In the genomic region with DNA sequence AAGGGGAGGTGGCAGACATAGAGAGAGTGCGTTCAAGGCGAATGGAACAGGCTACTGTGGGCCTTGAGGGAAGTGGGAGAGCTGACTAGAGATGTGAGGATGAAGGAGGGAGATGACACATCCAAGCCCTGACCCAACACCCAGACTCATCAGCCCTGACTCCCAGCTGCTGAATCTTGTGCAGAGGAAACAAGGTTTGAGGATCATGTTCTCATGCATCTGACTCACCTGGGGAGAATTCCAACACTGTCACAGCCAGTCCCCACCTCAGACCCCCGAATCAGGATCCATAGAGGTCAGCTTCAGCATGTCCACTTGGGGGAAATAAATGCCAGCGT, we compare ENCODE assay signal across 21 cellular contexts.
DNase-seq lines count a peak whose midpoint lies in the region; ATAC-seq, FAIRE-seq and TF ChIP-seq lines count a peak whose summit lies in the region.
"Had no signal": no experiment of that assay in that cellular context is flagged by ENCODE, and none has a peak within 500 bp of the region (broad histone marks: within the 10 kb centered on the region; RNA-seq: fewer than 3 reads in every experiment).

No MANE protein-coding gene starts in this region.

- H3K36me3 Mint-ChIP-seq in HFFc6 (ENCODE audit: low read depth), result no peaks in the 10 kb centered on the region
- H3K36me3 Mint-ChIP-seq in astrocyte (ENCODE audit: low read depth, unreplicated experiment), result no peaks in the 10 kb centered on the region
- peaks cover 2% of the 10 kb centered on the region for H3K36me3 Mint-ChIP-seq in WTC11

- no peak for TF ChIP-seq POLR2A in erythroblast (IDR thresholded peaks at IDR 0.05; ENCODE audit: low read length)

- H3K9me3 ChIP-seq in astrocyte (ENCODE audit: insufficient read depth, low read depth, low read length) (no peaks in the 10 kb centered on the region), psoas muscle (peaks cover 5% of the 10 kb centered on the region)

- H3K4me3 ChIP-seq in astrocyte (ENCODE audit: insufficient read depth, low read depth, low read length) (no peak overlapping the region), psoas muscle (no peak overlapping the region)
- H3K4me3 ChIP-seq: PC-9 had no signal

- H3K9me3 Mint-ChIP-seq in HFFc6 (peaks cover 2% of the 10 kb centered on the region; the same call in 1 of the 2 replicates), astrocyte (ENCODE audit: unreplicated experiment) (peaks cover 7% of the 10 kb centered on the region), WTC11 (peaks cover 8% of the 10 kb centered on the region)

- H3K27me3 Mint-ChIP-seq in HFFc6 (ENCODE audit: insufficient read depth), result peaks cover 7% of the 10 kb centered on the region
- H3K27me3 Mint-ChIP-seq in astrocyte (ENCODE audit: low read depth, unreplicated experiment), result peaks cover 2% of the 10 kb centered on the region
- H3K27me3 Mint-ChIP-seq in WTC11 (ENCODE audit: low read depth), result peaks cover 5% of the 10 kb centered on the region
- H3K27me3 Mint-ChIP-seq: activated CD4-positive, alpha-beta T cell treated with anti-CD3 and anti-CD28 coated beads for 36 hours had no signal

- 76 to 78% (median 78%) methylated on average over 4 of the region's 4 CpGs for whole genome bisulfite sequencing in psoas muscle, 3 donors

- H3K4me3 Mint-ChIP-seq in HFFc6, result no peak overlapping the region
- no peak overlapping the region for H3K4me3 Mint-ChIP-seq in astrocyte (ENCODE audit: unreplicated experiment)
- no peak overlapping the region for H3K4me3 Mint-ChIP-seq in WTC11
- H3K4me3 Mint-ChIP-seq: activated CD4-positive, alpha-beta T cell treated with anti-CD3 and anti-CD28 coated beads for 36 hours had no signal

- FAIRE-seq in astrocyte (lab: Jason Lieb, UNC), result no peak
- FAIRE-seq: HepG2 had no signal

- no peaks in the 10 kb centered on the region for H3K4me1 ChIP-seq in astrocyte (ENCODE audit: insufficient read depth, low read length)
- H3K4me1 ChIP-seq in psoas muscle, result peaks cover 7% of the 10 kb centered on the region
- H3K4me1 ChIP-seq: Caco-2 had no signal

- H2AFZ ChIP-seq in astrocyte (ENCODE audit: low read depth, low read length), result no peak overlapping the region
- H2AFZ ChIP-seq: PC-9 had no signal

- peak; percentile 16 for DNase-seq in HFFc6
- no peak for DNase-seq in astrocyte (ENCODE audit: low read depth)
- DNase-seq in islet precursor cell, result peak; percentile 50
- no peak for DNase-seq in psoas muscle
- DNase-seq in WTC11 (ENCODE audit: low spot score), result no peak
- no peak for DNase-seq in erythroblast (lab: John Stamatoyannopoulos, UW)
- DNase-seq: activated CD8-positive, alpha-beta memory T cell treated with anti-CD3 and anti-CD28 coated beads, Interleukin-2, amount 50 U/mL, for 48 hours; activated gamma-delta T cell; Caco-2; effector memory CD4-positive, alpha-beta T cell; hypothalamus; NCI-H1694 treated with DMSO at 0.1 percent for 48 hours; NCI-H226; occipital lobe; PC-9; stimulated activated CD4-positive, alpha-beta T cell treated with anti-CD3 and anti-CD28 coated beads, Interleukin-4, amount 100 ng/mL, for 1 hour had no signal

- H3K27ac ChIP-seq in astrocyte (ENCODE audit: low read depth, low read length) (peak overlapping the region; percentile 42), psoas muscle (no peak overlapping the region)
- H3K27ac ChIP-seq: PC-9 had no signal

- CTCF ChIA-PET in WTC11 (lab: Charles Lee), result no interaction called here

- H3K4me2 ChIP-seq in astrocyte (ENCODE audit: low read length), result no peak overlapping the region
- H3K4me2 ChIP-seq: PC-9 had no signal

- no peaks in the 10 kb centered on the region for H4K20me1 ChIP-seq in astrocyte (ENCODE audit: insufficient read depth, low read length)

- peaks cover 9% of the 10 kb centered on the region for H3K4me1 Mint-ChIP-seq in HFFc6 (ENCODE audit: low read depth)
- H3K4me1 Mint-ChIP-seq in astrocyte (ENCODE audit: low read depth, unreplicated experiment), result peaks cover 12% of the 10 kb centered on the region
- 0 out of 2 replicates have a peak, but pooled peaks cover 3% of the 10 kb centered on the region for H3K4me1 Mint-ChIP-seq in WTC11
- H3K4me1 Mint-ChIP-seq: activated CD4-positive, alpha-beta T cell treated with anti-CD3 and anti-CD28 coated beads for 36 hours had no signal

- TF ChIP-seq CTCF in HFFc6 (IDR thresholded peaks at IDR 0.05) (no peak), astrocyte (IDR thresholded peaks at IDR 0.05; ENCODE audit: insufficient read depth, low read depth, low read length) (no peak), psoas muscle (IDR thresholded peaks at IDR 0.05) (no peak), WTC11 (IDR thresholded peaks at IDR 0.05) (no peak)

- no peaks in the 10 kb centered on the region for H3K79me2 ChIP-seq in astrocyte (ENCODE audit: insufficient read depth, low read length)

- ATAC-seq in psoas muscle (peak in 3 of 4 donors; percentile 51 to 73 (median 58)), WTC11 (no peak), GM18907 (IDR thresholded peaks at IDR 0.05; ENCODE audit: unreplicated experiment) (no peak), GM21447 (IDR thresholded peaks at IDR 0.05; ENCODE audit: unreplicated experiment) (no peak)
- ATAC-seq: HepG2, SK-N-SH treated with all-trans-retinoic acid at 6 μM for 48 hours had no signal

- POLR2A ChIA-PET in WTC11 (lab: Charles Lee), result no interaction called here

- H3K27ac Mint-ChIP-seq in HFFc6 (no peak overlapping the region), astrocyte (ENCODE audit: unreplicated experiment) (peak overlapping the region; percentile 12), WTC11 (no peak overlapping the region)
- H3K27ac Mint-ChIP-seq: activated CD4-positive, alpha-beta T cell treated with anti-CD3 and anti-CD28 coated beads for 36 hours had no signal

- H3K36me3 ChIP-seq in astrocyte (ENCODE audit: insufficient read depth, low read length) (no peaks in the 10 kb centered on the region), psoas muscle (ENCODE audit: insufficient read depth in 1 of 2, low read depth in 1 of 2) (no peaks in the 10 kb centered on the region)

- intact Hi-C loops in psoas muscle (cut with DNase I), result no loop called here

- no peak overlapping the region for H3K9ac ChIP-seq in astrocyte (ENCODE audit: low read length)

- H3K27me3 ChIP-seq in astrocyte (ENCODE audit: insufficient read depth, low read length) (no peaks in the 10 kb centered on the region), psoas muscle (ENCODE audit: insufficient read depth in 3 of 3, low read length in 2 of 3) (no peaks in the 10 kb centered on the region)

TF ChIP-seq in WTC11, 78 proteins besides CTCF, POLR2A, EP300 and RAD21:
- TF ChIP-seq, protein P1, sequence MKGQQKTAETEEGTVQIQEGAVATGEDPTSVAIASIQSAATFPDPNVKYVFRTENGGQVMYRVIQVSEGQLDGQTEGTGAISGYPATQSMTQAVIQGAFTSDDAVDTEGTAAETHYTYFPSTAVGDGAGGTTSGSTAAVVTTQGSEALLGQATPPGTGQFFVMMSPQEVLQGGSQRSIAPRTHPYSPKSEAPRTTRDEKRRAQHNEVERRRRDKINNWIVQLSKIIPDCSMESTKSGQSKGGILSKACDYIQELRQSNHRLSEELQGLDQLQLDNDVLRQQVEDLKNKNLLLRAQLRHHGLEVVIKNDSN (CRISPR knock-in tag; IDR thresholded peaks at IDR 0.05), result no peak
- TF ChIP-seq PRRX2 (CRISPR knock-in tag; IDR thresholded peaks at IDR 0.05) (no peak), ZNF121 (CRISPR knock-in tag; IDR thresholded peaks at IDR 0.05) (no peak), FOXP1 (CRISPR knock-in tag; IDR thresholded peaks at IDR 0.05; ENCODE audit: borderline replicate concordance) (no peak)
- TF ChIP-seq, protein P2, sequence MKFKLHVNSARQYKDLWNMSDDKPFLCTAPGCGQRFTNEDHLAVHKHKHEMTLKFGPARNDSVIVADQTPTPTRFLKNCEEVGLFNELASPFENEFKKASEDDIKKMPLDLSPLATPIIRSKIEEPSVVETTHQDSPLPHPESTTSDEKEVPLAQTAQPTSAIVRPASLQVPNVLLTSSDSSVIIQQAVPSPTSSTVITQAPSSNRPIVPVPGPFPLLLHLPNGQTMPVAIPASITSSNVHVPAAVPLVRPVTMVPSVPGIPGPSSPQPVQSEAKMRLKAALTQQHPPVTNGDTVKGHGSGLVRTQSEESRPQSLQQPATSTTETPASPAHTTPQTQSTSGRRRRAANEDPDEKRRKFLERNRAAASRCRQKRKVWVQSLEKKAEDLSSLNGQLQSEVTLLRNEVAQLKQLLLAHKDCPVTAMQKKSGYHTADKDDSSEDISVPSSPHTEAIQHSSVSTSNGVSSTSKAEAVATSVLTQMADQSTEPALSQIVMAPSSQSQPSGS (CRISPR knock-in tag; IDR thresholded peaks at IDR 0.05; ENCODE audit: borderline replicate concordance, low read depth), result no peak
- TF ChIP-seq, protein P3, sequence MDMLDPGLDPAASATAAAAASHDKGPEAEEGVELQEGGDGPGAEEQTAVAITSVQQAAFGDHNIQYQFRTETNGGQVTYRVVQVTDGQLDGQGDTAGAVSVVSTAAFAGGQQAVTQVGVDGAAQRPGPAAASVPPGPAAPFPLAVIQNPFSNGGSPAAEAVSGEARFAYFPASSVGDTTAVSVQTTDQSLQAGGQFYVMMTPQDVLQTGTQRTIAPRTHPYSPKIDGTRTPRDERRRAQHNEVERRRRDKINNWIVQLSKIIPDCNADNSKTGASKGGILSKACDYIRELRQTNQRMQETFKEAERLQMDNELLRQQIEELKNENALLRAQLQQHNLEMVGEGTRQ (CRISPR knock-in tag; IDR thresholded peaks at IDR 0.05), result no peak
- TF ChIP-seq, protein P4, sequence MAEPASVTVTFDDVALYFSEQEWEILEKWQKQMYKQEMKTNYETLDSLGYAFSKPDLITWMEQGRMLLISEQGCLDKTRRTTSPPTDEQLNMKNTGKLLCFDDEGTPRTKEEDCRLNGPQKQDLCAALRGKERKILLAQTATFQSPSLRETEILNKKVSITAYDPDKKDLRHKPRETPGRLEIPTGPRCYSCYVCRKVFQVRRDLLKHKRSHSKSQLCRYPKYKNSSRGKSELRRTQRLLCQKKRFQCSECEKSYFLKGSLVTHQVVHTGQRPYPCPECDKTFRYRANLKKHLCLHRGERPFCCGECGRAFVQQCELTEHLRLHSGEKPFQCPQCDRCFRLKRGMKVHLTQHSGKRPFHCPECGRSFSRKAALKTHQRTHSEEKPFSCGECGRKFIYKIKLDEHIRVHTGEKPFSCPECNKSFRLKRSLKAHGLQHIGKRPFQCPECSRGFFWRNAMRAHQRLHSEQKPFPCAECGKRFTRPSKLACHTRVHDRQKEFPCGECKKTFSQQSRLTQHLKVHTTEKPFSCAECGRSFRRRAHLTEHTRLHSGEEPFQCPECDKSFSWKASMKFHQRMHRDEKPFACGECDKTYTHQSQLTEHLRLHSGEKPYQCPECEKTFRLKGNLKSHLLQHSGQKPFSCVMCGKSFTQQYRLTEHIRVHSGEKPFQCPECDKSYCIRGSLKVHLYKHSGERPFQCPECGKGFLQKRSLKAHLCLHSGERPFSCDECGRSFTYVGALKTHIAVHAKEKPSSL (CRISPR knock-in tag; conservative IDR thresholded peaks at IDR 0.05), result no peak

Comparison
In these comparisons a context has a peak if more than half of its experiments do, and no peak if none do; other contexts are left out.
1. DNase-seq: peak in HFFc6 (single experiment) and islet precursor cell (single experiment); none in astrocyte (single experiment), psoas muscle (0 of 2), WTC11 (single experiment) and erythroblast (0 of 2).
2. ATAC-seq: peak in psoas muscle (3 of 4); none in WTC11 (single experiment), GM18907 (single experiment) and GM21447 (single experiment).